ENCODE assay signal across 5 cellular contexts in genomic region chr16:23833504-23833903, GRCh38.
"Had no signal": no experiment of that assay in that cellular context is flagged by ENCODE, and none has a peak within 500 bp of the region (broad histone marks: within the 10 kb centered on the region; RNA-seq: fewer than 3 reads in every experiment).

No MANE protein-coding gene starts in this region.

- H3K4me3 ChIP-seq: GM12878 had no signal

- DNase-seq: GF-D8 had no signal

- ATAC-seq: GM12878 had no signal

- FAIRE-seq: GM12878, GM12892, GM18507, GM19239 had no signal
